Comparison of ENCODE assay signal across 14 cellular contexts in genomic region chr21:28601708-28602107, GRCh38.
"Had no signal": no experiment of that assay in that cellular context is flagged by ENCODE, and none has a peak within 500 bp of the region (broad histone marks: within the 10 kb centered on the region; RNA-seq: fewer than 3 reads in every experiment).

No MANE protein-coding gene starts in this region.

- H3K4me3 ChIP-seq: colonic mucosa, sigmoid colon, testis had no signal

- DNase-seq: activated CD8-positive, alpha-beta memory T cell treated with anti-CD3 and anti-CD28 coated beads, Interleukin-2, amount 50 U/mL, for 48 hours; activated CD8-positive, alpha-beta T cell treated with anti-CD3 and anti-CD28 coated beads for 36 hours; activated naive CD4-positive, alpha-beta T cell treated with Interleukin-2 at 50 U/mL for 16 hours; caudate nucleus; colonic mucosa; left colon; mesendoderm; nephron progenitor cell; sigmoid colon; stimulated activated CD4-positive, alpha-beta T cell treated with anti-CD3 and anti-CD28 coated beads, Interleukin-4, amount 100 ng/mL, for 1 hour; stimulated activated naive CD8-positive, alpha-beta T cell treated with anti-CD3 and anti-CD28 coated beads, Interleukin-15, amount 100 ng/mL, for 72 hours; T-helper 1 cell; testis had no signal

- ATAC-seq: activated CD8-positive, alpha-beta T cell treated with anti-CD3 and anti-CD28 coated beads for 36 hours; left colon; stimulated activated naive CD8-positive, alpha-beta T cell treated with anti-CD3 and anti-CD28 coated beads, Interleukin-15, amount 100 ng/mL, for 72 hours had no signal

- H3K9me3 ChIP-seq: colonic mucosa, testis had no signal

- H3K27me3 ChIP-seq: colonic mucosa, sigmoid colon, testis had no signal

- H3K27ac ChIP-seq: colonic mucosa, sigmoid colon, testis, VCaP had no signal

- H3K36me3 ChIP-seq: colonic mucosa, sigmoid colon had no signal

- H3K4me1 ChIP-seq: colonic mucosa, sigmoid colon, testis had no signal
